In the genomic region with DNA sequence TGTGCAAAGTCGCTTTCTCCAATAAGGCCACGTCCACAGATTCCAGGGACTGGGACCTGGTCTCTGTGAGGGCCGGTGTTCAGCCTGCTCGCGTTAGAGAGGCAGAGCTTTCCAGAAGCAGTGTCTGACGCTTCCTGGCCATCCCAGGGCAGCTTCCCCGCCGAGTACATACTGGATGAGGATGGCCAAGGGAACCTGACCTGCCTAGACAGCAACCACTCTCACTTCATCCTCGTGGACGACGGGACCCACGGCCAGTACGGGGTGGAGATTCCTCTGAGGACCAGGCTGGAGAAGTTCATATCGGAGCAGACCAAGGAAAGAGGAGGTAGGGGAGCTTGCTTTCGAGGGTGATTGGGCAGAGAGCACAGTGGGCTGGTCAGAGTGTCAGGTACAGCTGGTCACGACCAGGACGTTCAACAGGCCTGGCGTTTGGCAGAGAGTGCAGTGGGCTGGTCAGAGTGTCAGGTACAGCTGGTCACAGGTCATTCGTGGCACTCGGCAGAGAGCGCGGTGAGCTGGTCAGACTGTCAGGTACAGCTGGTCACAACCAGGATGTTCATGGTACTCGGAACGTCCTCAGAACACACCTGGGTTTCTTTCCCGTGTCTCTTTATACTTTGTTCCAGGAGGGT, we compare ENCODE assay signal across 15 cellular contexts. TPM values are rescaled to one million over a fixed set of nuclear protein-coding genes. Genes with fewer than 3 reads are reported as not detected.
DNase-seq lines count a peak whose midpoint lies in the region; ATAC-seq and TF ChIP-seq lines count a peak whose summit lies in the region.
"Had no signal": no experiment of that assay in that cellular context is flagged by ENCODE, and none has a peak within 500 bp of the region (broad histone marks: within the 10 kb centered on the region; RNA-seq: fewer than 3 reads in every experiment).

No MANE protein-coding gene starts in this region.

- H3K18ac ChIP-seq in trophoblast cell (ENCODE audit: low read length), result no peak overlapping the region

- intact Hi-C loops in CD4-positive, alpha-beta memory T cell (cut with micrococcal nuclease), result no loop called here
- intact Hi-C loops in spleen (cut with DNase I; ENCODE audit: low total_unique reads), result no loop called here

- no peak for DNase-seq in CD4-positive, alpha-beta memory T cell
- no peak for DNase-seq in T-cell
- no peak for DNase-seq in immature natural killer cell
- no peak for DNase-seq in spleen
- no peak for DNase-seq in activated CD4-positive, CD25-positive, alpha-beta regulatory T cell treated with anti-CD3 and anti-CD28 coated beads, Interleukin-2, amount 50 U/mL, for 72 hours
- no peak for DNase-seq in trophoblast cell
- DNase-seq: amniotic stem cell; hippocampal formation; mesendoderm; NCI-H524 treated with DMSO at 0.1 percent for 48 hours; SHP77; stimulated activated CD4-positive, alpha-beta T cell treated with anti-CD3 and anti-CD28 coated beads, Interleukin-15, amount 100 ng/mL, for 24 hours had no signal

- no peak for TF ChIP-seq POLR2A in spleen (IDR thresholded peaks at IDR 0.05)

- no peaks in the 10 kb centered on the region for H3K9me3 ChIP-seq in CD4-positive, alpha-beta memory T cell (ENCODE audit: control insufficient read depth in 1 of 2, low read length in 2 of 2)
- H3K9me3 ChIP-seq in spleen (no peaks in the 10 kb centered on the region), trophoblast cell (ENCODE audit: insufficient read depth, low read depth, low read length) (peaks cover 15% of the 10 kb centered on the region)

- no peak overlapping the region for H3K4ac ChIP-seq in trophoblast cell (ENCODE audit: low read depth, low read length)

- no peak overlapping the region for H3K23ac ChIP-seq in trophoblast cell (ENCODE audit: low read length)

- H2AFZ ChIP-seq in trophoblast cell (ENCODE audit: insufficient read depth, low read length, poor library complexity), result no peak overlapping the region

- H2BK120ac ChIP-seq in trophoblast cell (ENCODE audit: insufficient read depth, low read length, poor library complexity), result no peak overlapping the region

- H3K14ac ChIP-seq in trophoblast cell (ENCODE audit: low read length), result no peak overlapping the region

- no peaks in the 10 kb centered on the region for H3K36me3 ChIP-seq in CD4-positive, alpha-beta memory T cell (ENCODE audit: insufficient read depth, low read length)
- peaks cover 0 to 65% (median 16%) of the 10 kb centered on the region in 6 donors for H3K36me3 ChIP-seq in spleen
- H3K36me3 ChIP-seq in trophoblast cell (ENCODE audit: control insufficient read depth in 1 of 2, insufficient read depth in 2 of 2, low read length in 2 of 2), result no peaks in the 10 kb centered on the region

- H3K27me3 ChIP-seq in CD4-positive, alpha-beta memory T cell (ENCODE audit: insufficient read depth, low read length), result no peaks in the 10 kb centered on the region
- no peaks in the 10 kb centered on the region for H3K27me3 ChIP-seq in spleen (replicated peaks in 1 of 7)
- H3K27me3 ChIP-seq in trophoblast cell (ENCODE audit: insufficient read depth, low read length), result no peaks in the 10 kb centered on the region

- ATAC-seq in T-cell (replicated peaks in 1 of 4) (no peak), HG03196 (IDR thresholded peaks at IDR 0.05; ENCODE audit: unreplicated experiment) (no peak)

- no peak overlapping the region for H2BK5ac ChIP-seq in trophoblast cell (ENCODE audit: low read depth, low read length, poor library complexity)

- 84 to 90% (median 86%) methylated on average over 25 of the region's 25 CpGs for WGBS in spleen, 5 donors
- no CpG with 5 or more reads among the region's 25 CpGs for WGBS in trophoblast cell (ENCODE audit: extremely low coverage, insufficient coverage, insufficient read length)

- peaks cover 18% of the 10 kb centered on the region for H3K4me1 ChIP-seq in CD4-positive, alpha-beta memory T cell (ENCODE audit: insufficient read depth, low read length)
- H3K4me1 ChIP-seq in spleen (peaks cover 4 to 69% (median 35%) of the 10 kb centered on the region in 6 donors), trophoblast cell (ENCODE audit: control insufficient read depth in 1 of 2, insufficient read depth in 2 of 2, low read length in 2 of 2) (no peaks in the 10 kb centered on the region)

- H3K4me1 Mint-ChIP-seq in CD4-positive, alpha-beta memory T cell, result peaks cover 14 to 25% (median 18%) of the 10 kb centered on the region in 4 donors
- peaks cover 16 to 31% (median 23%) of the 10 kb centered on the region in 3 donors for H3K4me1 Mint-ChIP-seq in T-cell
- peaks cover 55 to 61% of the 10 kb centered on the region in 2 donors for H3K4me1 Mint-ChIP-seq in immature natural killer cell

- no peak overlapping the region for H3K9ac ChIP-seq in trophoblast cell (ENCODE audit: low read length)

- no peak for TF ChIP-seq CTCF in spleen (IDR thresholded peaks at IDR 0.05 in 8 of 11, conservative IDR thresholded peaks at IDR 0.05 in 3 of 11)

- no peak overlapping the region for H4K12ac ChIP-seq in trophoblast cell (ENCODE audit: low read depth, low read length)

- H2AK5ac ChIP-seq in trophoblast cell (ENCODE audit: low read length), result no peak overlapping the region

- no peak overlapping the region for H3K27ac ChIP-seq in CD4-positive, alpha-beta memory T cell (ENCODE audit: low read depth, low read length)
- H3K27ac ChIP-seq in spleen (peak overlapping the region in 6 of 8 donors; percentile 58 to 90 (median 82)), trophoblast cell (ENCODE audit: low read depth, low read length) (no peak overlapping the region)

- no peak overlapping the region for H4K8ac ChIP-seq in trophoblast cell (ENCODE audit: low read depth, low read length)

- no peaks in the 10 kb centered on the region for H3K27me3 Mint-ChIP-seq in CD4-positive, alpha-beta memory T cell
- H3K27me3 Mint-ChIP-seq in T-cell (no peaks in the 10 kb centered on the region), immature natural killer cell (ENCODE audit: low read depth in 3 of 3) (peaks cover 4 to 23% (median 10%) of the 10 kb centered on the region in 3 donors)
- H3K27me3 Mint-ChIP-seq: stimulated activated naive CD8-positive, alpha-beta T cell treated with anti-CD3 and anti-CD28 coated beads, Interleukin-15, Interleukin-2, amounts not matched to agents 100 ng/mL and 50 ng/mL, for 24 hours had no signal

- peaks cover 0 to 4% (median 0%) of the 10 kb centered on the region in 8 donors for H3K9me3 Mint-ChIP-seq in CD4-positive, alpha-beta memory T cell
- no peaks in the 10 kb centered on the region for H3K9me3 Mint-ChIP-seq in T-cell
- peaks cover 0 to 5% (median 0%) of the 10 kb centered on the region in 6 donors for H3K9me3 Mint-ChIP-seq in immature natural killer cell

- CTCF ChIA-PET in CD4-positive, alpha-beta memory T cell (lab: Charles Lee; ENCODE audit: partially characterized antibody), result no interaction called here
- CTCF ChIA-PET in T-cell (lab: Charles Lee), result interaction anchor here in 1 of 2 donors (1.0 kb wide), 1 partner anchor 100 kb away, joined by 3 read pairs; no protein-coding TSS in a partner anchor

- peak overlapping the region in 2 of 7 donors; percentile 24 to 72 for H3K27ac Mint-ChIP-seq in CD4-positive, alpha-beta memory T cell
- H3K27ac Mint-ChIP-seq in T-cell (no peak overlapping the region), immature natural killer cell (peak overlapping the region in 5 of 6 donors; percentile 20 to 91 (median 58))
- H3K27ac Mint-ChIP-seq: stimulated activated naive CD8-positive, alpha-beta T cell treated with anti-CD3 and anti-CD28 coated beads, Interleukin-15, Interleukin-2, amounts not matched to agents 100 ng/mL and 50 ng/mL, for 24 hours had no signal

- H3K36me3 Mint-ChIP-seq in CD4-positive, alpha-beta memory T cell, result no peaks in the 10 kb centered on the region
- H3K36me3 Mint-ChIP-seq in T-cell (peaks cover 4% of the 10 kb centered on the region), immature natural killer cell (peaks cover 27 to 71% (median 61%) of the 10 kb centered on the region in 3 donors)

- peak overlapping the region in 5 of 8 donors; percentile 4 to 81 (median 46) for H3K4me3 Mint-ChIP-seq in CD4-positive, alpha-beta memory T cell
- H3K4me3 Mint-ChIP-seq in T-cell (peak overlapping the region in 2 of 3 donors; percentile 1 to 59), immature natural killer cell (peak overlapping the region; percentile 76 to 92 (median 84))
- H3K4me3 Mint-ChIP-seq: activated CD4-positive, alpha-beta memory T cell treated with anti-CD3 and anti-CD28 coated beads, Interleukin-2, amount 10 ng/mL, durations not matched to agents 7 days and 5 days had no signal

- no peaks in the 10 kb centered on the region for H3K79me2 ChIP-seq in trophoblast cell (ENCODE audit: control insufficient read depth, insufficient read depth, low read length, poor library complexity)

- no peak overlapping the region for H3K4me3 ChIP-seq in CD4-positive, alpha-beta memory T cell (ENCODE audit: low read length in 2 of 2)
- peak overlapping the region in 1 of 8 donors; percentile 52 for H3K4me3 ChIP-seq in spleen
- H3K4me3 ChIP-seq in trophoblast cell (ENCODE audit: low read depth, low read length), result no peak overlapping the region

- no peak overlapping the region for H3K4me2 ChIP-seq in trophoblast cell (ENCODE audit: low read length)

- POLR2A ChIA-PET in CD4-positive, alpha-beta memory T cell (lab: Charles Lee; ENCODE audit: partially characterized antibody), result interaction anchor here (1.1 kb wide), 1 partner anchor 37 kb away, joined by 3 read pairs; the partner anchor contains the start of gene CFAP410
- POLR2A ChIA-PET in T-cell (lab: Charles Lee), result no interaction called here

- no peak overlapping the region for H2BK12ac ChIP-seq in trophoblast cell (ENCODE audit: low read length)

- H3K79me1 ChIP-seq in trophoblast cell (ENCODE audit: low read length), result no peaks in the 10 kb centered on the region

- H4K91ac ChIP-seq in trophoblast cell (ENCODE audit: low read depth, low read length), result no peak overlapping the region

RNA-seq across cellular contexts. Expression of gene TRPM2, which starts 22.4 kb away (rescaled TPM):
- total RNA-seq in CD4-positive, alpha-beta memory T cell, result 1 to 10 TPM; 1.3 to 1.7 TPM
- polyA plus RNA-seq in CD4-positive, alpha-beta memory T cell, result under 1 TPM in 1 of 2 donors, not detected in 1; 0.37 TPM
- 1 to 10 TPM; 1.2 to 8.6 (median 3.6) TPM for total RNA-seq in T-cell
- 10 to 100 TPM in 1 of 3 donors, 1 to 10 TPM in 2; 3.0 to 11.1 (median 4.4) TPM for polyA plus RNA-seq in immature natural killer cell
- 10 to 100 TPM; 10.4 to 35.3 (median 22.0) TPM for total RNA-seq in spleen
- 10 to 100 TPM; 20.5 to 44.1 (median 28.4) TPM for polyA plus RNA-seq in spleen
- polyA plus RNA-seq in trophoblast cell (2013), result 0.01 and 0.03 TPM in 2 replicates

RNA-seq across cellular contexts. Expression of gene CFAP410, which starts 36.6 kb away (rescaled TPM):
- total RNA-seq in CD4-positive, alpha-beta memory T cell, result 10 to 100 TPM; 51.7 to 55.2 TPM
- polyA plus RNA-seq in CD4-positive, alpha-beta memory T cell, result 10 to 100 TPM; 20.1 to 32.4 TPM
- total RNA-seq in T-cell, result 10 to 100 TPM; 58.8 to 72.1 (median 60.8) TPM
- polyA plus RNA-seq in immature natural killer cell, result 10 to 100 TPM; 30.0 to 36.4 (median 31.6) TPM
- 10 to 100 TPM; 26.2 to 34.3 (median 32.3) TPM for total RNA-seq in spleen
- polyA plus RNA-seq in spleen, result 10 to 100 TPM; 41.5 to 79.8 (median 70.9) TPM
- polyA plus RNA-seq in trophoblast cell (2013), result 8.3 and 10.1 TPM in 2 replicates

Comparison
In these comparisons a context has a peak if more than half of its experiments do, and no peak if none do; other contexts are left out.
1. H3K27ac ChIP-seq: peak in spleen (6 of 8); none in CD4-positive, alpha-beta memory T cell (single experiment) and trophoblast cell (single experiment).
2. H3K27ac Mint-ChIP-seq: peak in immature natural killer cell (5 of 6); none in T-cell (0 of 2).
3. H3K4me3 Mint-ChIP-seq: peak in every context shown above with its lines; median percentile 84 in immature natural killer cell; 46 in CD4-positive, alpha-beta memory T cell; 30 in T-cell.